In the genomic region with DNA sequence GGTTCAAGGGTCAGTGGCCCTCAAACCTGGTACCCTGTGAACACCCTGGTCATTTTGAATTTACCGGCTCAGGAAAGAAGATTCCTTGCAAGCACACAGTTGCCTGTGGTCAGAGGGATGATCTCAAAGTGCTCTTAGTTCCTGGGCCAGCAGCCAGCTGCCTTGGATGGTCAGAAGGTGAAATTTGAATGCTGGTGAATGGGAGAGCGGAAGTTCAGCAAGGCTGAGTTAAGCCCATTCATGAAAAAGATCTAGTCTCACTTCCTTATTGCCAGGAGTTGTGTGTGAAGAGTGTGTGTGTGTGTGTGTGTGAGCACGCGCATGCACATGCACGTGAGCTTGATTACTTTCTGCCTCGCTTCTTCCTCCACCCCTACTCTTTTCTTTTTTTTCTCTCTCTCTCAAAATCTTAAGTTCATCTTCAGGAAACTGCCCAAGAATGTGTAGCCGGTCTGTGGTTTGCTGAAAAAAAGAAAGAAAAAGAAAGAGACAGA, we compare ENCODE assay signal across 9 cellular contexts.
DNase-seq lines count a peak whose midpoint lies in the region; TF ChIP-seq lines count a peak whose summit lies in the region.
"Had no signal": no experiment of that assay in that cellular context is flagged by ENCODE, and none has a peak within 500 bp of the region (broad histone marks: within the 10 kb centered on the region; RNA-seq: fewer than 3 reads in every experiment).

No MANE protein-coding gene starts in this region.

- peak overlapping the region; percentile 26 for H3K27ac ChIP-seq in HL-60 (replicated peaks)
- H3K27ac ChIP-seq: tibial artery had no signal

- intact Hi-C loops in activated T-helper 2 cell treated with anti-CD3 and anti-CD28 coated beads, Interferon-gamma antibody, Interleukin-2, Interleukin-4, amounts not matched to agents 10 μg/mL and 5 μg/mL and 100 μg/mL, durations not matched to agents 14 hours and 24 hours and 36 hours (cut with micrococcal nuclease): loop anchor here (2.0 kb wide), 1 partner anchor 25 kb away; no protein-coding TSS in a partner anchor

- DNase-seq in ELR (ENCODE audit: low read depth): peak; percentile 71
- DNase-seq in GM20000 (ENCODE audit: low spot score): peak; percentile 47
- DNase-seq in HL-60 (ENCODE audit: low read depth in 1 of 2, low spot score in 1 of 2): peak; percentile 71 to 96
- DNase-seq in activated T-helper 2 cell treated with anti-CD3 and anti-CD28 coated beads, Interferon-gamma antibody, Interleukin-2, Interleukin-4, amounts not matched to agents 10 μg/mL and 5 μg/mL and 100 μg/mL, durations not matched to agents 14 hours and 24 hours and 36 hours (ENCODE audit: low spot score): peak; percentile 9
- peak; percentile 8 for DNase-seq in kidney glomerular epithelial cell (lab: John Stamatoyannopoulos, UW)
- DNase-seq in activated effector memory CD4-positive, alpha-beta T cell treated with anti-CD3 and anti-CD28 coated beads, Interleukin-2, amount 50 U/mL, for 16 hours: no peak
- DNase-seq in stimulated activated CD4-positive, alpha-beta T cell treated with anti-CD3 and anti-CD28 coated beads, Interleukin-1b, Interleukin-23, amount 100 ng/mL, for 48 hours: no peak
- DNase-seq in DMS114 treated with DMSO at 0.1 percent for 48 hours (lab: John Stamatoyannopoulos, UW; ENCODE audit: unreplicated experiment): no peak

- no peak for TF ChIP-seq CTCF in GM20000 (IDR thresholded peaks at IDR 0.05; ENCODE audit: extremely low read depth, missing control alignments)
- TF ChIP-seq CTCF in HL-60 (IDR thresholded peaks at IDR 0.05; ENCODE audit: insufficient read depth, low read length): no peak

- H3K27me3 ChIP-seq in HL-60 (ENCODE audit: insufficient read depth, poor library complexity, severe bottlenecking): no peaks in the 10 kb centered on the region

- peak overlapping the region; percentile 62 for H3K4me3 Mint-ChIP-seq in activated T-helper 2 cell treated with anti-CD3 and anti-CD28 coated beads, Interferon-gamma antibody, Interleukin-2, Interleukin-4, amounts not matched to agents 10 μg/mL and 5 μg/mL and 100 μg/mL, durations not matched to agents 14 hours and 24 hours and 36 hours (ENCODE audit: low read depth)

- H3K27ac Mint-ChIP-seq in activated T-helper 2 cell treated with anti-CD3 and anti-CD28 coated beads, Interferon-gamma antibody, Interleukin-2, Interleukin-4, amounts not matched to agents 10 μg/mL and 5 μg/mL and 100 μg/mL, durations not matched to agents 14 hours and 24 hours and 36 hours: peak overlapping the region; percentile 82

- H3K27me3 Mint-ChIP-seq in activated T-helper 2 cell treated with anti-CD3 and anti-CD28 coated beads, Interferon-gamma antibody, Interleukin-2, Interleukin-4, amounts not matched to agents 10 μg/mL and 5 μg/mL and 100 μg/mL, durations not matched to agents 14 hours and 24 hours and 36 hours (ENCODE audit: low read depth): no peaks in the 10 kb centered on the region

- H3K4me3 ChIP-seq in HL-60 (replicated peaks; ENCODE audit: insufficient read depth, low read length): no peak overlapping the region
- H3K4me3 ChIP-seq: tibial artery had no signal

- no peaks in the 10 kb centered on the region for H3K36me3 Mint-ChIP-seq in activated T-helper 2 cell treated with anti-CD3 and anti-CD28 coated beads, Interferon-gamma antibody, Interleukin-2, Interleukin-4, amounts not matched to agents 10 μg/mL and 5 μg/mL and 100 μg/mL, durations not matched to agents 14 hours and 24 hours and 36 hours (ENCODE audit: low read depth)

- peaks cover 66% of the 10 kb centered on the region for H3K4me1 Mint-ChIP-seq in activated T-helper 2 cell treated with anti-CD3 and anti-CD28 coated beads, Interferon-gamma antibody, Interleukin-2, Interleukin-4, amounts not matched to agents 10 μg/mL and 5 μg/mL and 100 μg/mL, durations not matched to agents 14 hours and 24 hours and 36 hours (ENCODE audit: low read depth)

- no peaks in the 10 kb centered on the region for H3K9me3 Mint-ChIP-seq in activated T-helper 2 cell treated with anti-CD3 and anti-CD28 coated beads, Interferon-gamma antibody, Interleukin-2, Interleukin-4, amounts not matched to agents 10 μg/mL and 5 μg/mL and 100 μg/mL, durations not matched to agents 14 hours and 24 hours and 36 hours

Comparison
In these comparisons a context has a peak if more than half of its experiments do, and no peak if none do; other contexts are left out.
1. DNase-seq: peak in ELR (single experiment), GM20000 (single experiment), HL-60 (2 of 2), activated T-helper 2 cell treated with anti-CD3 and anti-CD28 coated beads, Interferon-gamma antibody, Interleukin-2, Interleukin-4, amounts not matched to agents 10 μg/mL and 5 μg/mL and 100 μg/mL, durations not matched to agents 14 hours and 24 hours and 36 hours (single experiment) and kidney glomerular epithelial cell (single experiment); none in activated effector memory CD4-positive, alpha-beta T cell treated with anti-CD3 and anti-CD28 coated beads, Interleukin-2, amount 50 U/mL, for 16 hours (single experiment), stimulated activated CD4-positive, alpha-beta T cell treated with anti-CD3 and anti-CD28 coated beads, Interleukin-1b, Interleukin-23, amount 100 ng/mL, for 48 hours (single experiment) and DMS114 treated with DMSO at 0.1 percent for 48 hours (single experiment).